Comparison of ENCODE assay signal across 16 cellular contexts in the genomic region with DNA sequence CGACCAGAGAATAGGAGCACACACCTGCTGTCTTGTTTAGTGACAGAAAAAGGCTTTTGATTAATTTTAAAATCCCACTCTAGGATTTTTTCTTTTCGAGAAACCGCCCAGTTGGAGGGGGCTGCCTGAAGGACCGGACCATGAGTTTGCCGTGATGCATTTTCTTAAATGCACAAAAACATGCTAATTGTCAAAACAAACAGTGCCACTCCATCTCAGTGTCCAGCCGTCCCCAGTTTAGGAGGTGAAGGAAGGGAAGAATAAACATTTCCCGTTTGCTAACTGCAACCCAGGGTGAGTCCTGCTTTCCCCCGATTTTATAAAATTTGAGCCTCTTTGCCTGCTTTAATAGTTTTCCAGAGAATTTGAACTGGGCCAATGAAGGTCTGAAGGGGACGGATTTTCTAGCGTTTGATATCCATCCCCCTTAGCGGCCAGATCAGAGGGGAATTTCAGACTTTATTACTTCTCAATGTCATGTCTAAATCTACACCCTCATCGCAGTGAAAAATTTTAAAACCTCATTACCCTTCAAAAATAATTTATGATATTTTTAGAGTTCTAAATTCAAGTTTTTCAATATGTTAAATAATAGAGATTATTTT. TPM values are rescaled to one million over a fixed set of nuclear protein-coding genes. Genes with fewer than 3 reads are reported as not detected.
DNase-seq lines count a peak whose midpoint lies in the region; ATAC-seq and TF ChIP-seq lines count a peak whose summit lies in the region.
"Had no signal": no experiment of that assay in that cellular context is flagged by ENCODE, and none has a peak within 500 bp of the region (broad histone marks: within the 10 kb centered on the region; RNA-seq: fewer than 3 reads in every experiment).

No MANE protein-coding gene starts in this region.

- H3K27ac ChIP-seq in OCI-LY7 (ENCODE audit: low read depth, low read length, poor library complexity, severe bottlenecking): no peak overlapping the region
- H3K27ac ChIP-seq in ectodermal cell (ENCODE audit: insufficient read depth, low read depth, low read length, poor library complexity, severe bottlenecking): no peak overlapping the region
- H3K27ac ChIP-seq: BLaER1, pancreas, transverse colon had no signal

- ATAC-seq in HG02840 (IDR thresholded peaks at IDR 0.05; ENCODE audit: low FRiP score, unreplicated experiment): no peak
- no peak for ATAC-seq in HG02938 (IDR thresholded peaks at IDR 0.05; ENCODE audit: unreplicated experiment)
- ATAC-seq: activated CD8-positive, alpha-beta T cell treated with anti-CD3 and anti-CD28 coated beads, Interleukin-2, amount 10 ng/mL, durations not matched to agents 7 days and 5 days; pancreas had no signal

- H4K20me1 ChIP-seq in OCI-LY7 (ENCODE audit: insufficient read depth, low read length): no peaks in the 10 kb centered on the region

- peak overlapping the region; percentile 89 to 98 (median 97) for H3K27ac Mint-ChIP-seq in nephron
- H3K27ac Mint-ChIP-seq: activated CD8-positive, alpha-beta T cell treated with anti-CD3 and anti-CD28 coated beads, Interleukin-2, amount 10 ng/mL, durations not matched to agents 7 days and 5 days had no signal

- H3K79me2 ChIP-seq in OCI-LY7 (ENCODE audit: insufficient read depth, low read depth, low read length): no peaks in the 10 kb centered on the region

- H2AFZ ChIP-seq in OCI-LY7 (ENCODE audit: low read length): no peak overlapping the region; the same call in 1 of the 2 replicates

- H3K9me3 ChIP-seq in OCI-LY7 (ENCODE audit: low read length) (no peaks in the 10 kb centered on the region), ectodermal cell (ENCODE audit: control insufficient read depth, low read length) (no peaks in the 10 kb centered on the region)
- H3K9me3 ChIP-seq: BLaER1, pancreas, transverse colon had no signal

- H3K27me3 Mint-ChIP-seq in nephron (ENCODE audit: low read depth): peaks cover 89% of the 10 kb centered on the region

- peaks cover 32% of the 10 kb centered on the region for H3K4me1 Mint-ChIP-seq in nephron

- no TSS peak for BruUV-seq in OCI-LY7 (replicated peaks; lab: Mats Ljungman, UMichigan)

- DNase-seq in AG10803 (ENCODE audit: low read depth): no peak
- peak; percentile 8 for DNase-seq in OCI-LY7 (ENCODE audit: low spot score)
- DNase-seq in iPS-NIHi11 (ENCODE audit: low spot score): no peak
- DNase-seq in head of caudate nucleus: no peak
- DNase-seq: activated CD8-positive, alpha-beta T cell treated with anti-CD3 and anti-CD28 coated beads, Interleukin-2, amount 10 ng/mL, durations not matched to agents 7 days and 5 days; activated effector memory CD4-positive, alpha-beta T cell treated with anti-CD3 and anti-CD28 coated beads, Interleukin-2, amount 50 U/mL, for 16 hours; MV-4-11; NCI-H2171; pancreas; transverse colon had no signal

- H3K27me3 ChIP-seq in ectodermal cell (ENCODE audit: control insufficient read depth, insufficient read depth, low read length, poor library complexity, severe bottlenecking): peaks cover 100% of the 10 kb centered on the region

- no peak for TF ChIP-seq CTCF in AG10803 (conservative IDR thresholded peaks at IDR 0.05; ENCODE audit: low read length)
- no peak for TF ChIP-seq CTCF in OCI-LY7 (conservative IDR thresholded peaks at IDR 0.05; ENCODE audit: low read length)
- no peak for TF ChIP-seq CTCF in nephron (IDR thresholded peaks at IDR 0.05; ENCODE audit: unreplicated experiment in 3 of 3)

- peak overlapping the region; percentile 87 to 90 (median 89) for H3K4me3 Mint-ChIP-seq in nephron
- H3K4me3 Mint-ChIP-seq: activated CD8-positive, alpha-beta T cell treated with anti-CD3 and anti-CD28 coated beads, Interleukin-2, amount 10 ng/mL, durations not matched to agents 7 days and 5 days had no signal

- POLR2A ChIA-PET in OCI-LY7 (lab: Charles Lee): no interaction called here

- peak overlapping the region; percentile 68 for H3K4me2 ChIP-seq in OCI-LY7 (ENCODE audit: low read length)

- WGBS in ectodermal cell, 2 experiments: 16% methylated on average over 10 to 12 of the region's 12 CpGs

- H3K36me3 ChIP-seq in OCI-LY7 (ENCODE audit: insufficient read depth, low read length): no peaks in the 10 kb centered on the region
- H3K36me3 ChIP-seq in ectodermal cell (ENCODE audit: control insufficient read depth, insufficient read depth, low read length): no peaks in the 10 kb centered on the region
- H3K36me3 ChIP-seq: BLaER1, pancreas, transverse colon had no signal

- no peaks in the 10 kb centered on the region for H3K9me2 ChIP-seq in OCI-LY7 (ENCODE audit: insufficient read depth, low read length)

- H3K4me1 ChIP-seq in OCI-LY7 (ENCODE audit: insufficient read depth, low read length, poor library complexity, severe bottlenecking): peaks cover 20% of the 10 kb centered on the region
- no peaks in the 10 kb centered on the region for H3K4me1 ChIP-seq in ectodermal cell (ENCODE audit: control insufficient read depth, insufficient read depth, low read length)
- H3K4me1 ChIP-seq: pancreas had no signal

- H3K36me3 Mint-ChIP-seq in nephron (ENCODE audit: low read depth): peaks cover 50% of the 10 kb centered on the region
- H3K36me3 Mint-ChIP-seq: brain had no signal

- peak overlapping the region; percentile 70 for H3K4me3 ChIP-seq in AG10803 (ENCODE audit: low read length)
- no peak overlapping the region for H3K4me3 ChIP-seq in OCI-LY7 (ENCODE audit: low read depth, low read length, poor library complexity, severe bottlenecking)
- H3K4me3 ChIP-seq in ectodermal cell (ENCODE audit: insufficient read depth, low read depth, low read length): peak overlapping the region; percentile 8
- H3K4me3 ChIP-seq: pancreas, transverse colon had no signal

- CTCF ChIA-PET in OCI-LY7 (lab: Charles Lee; ENCODE audit: unreplicated experiment): interaction anchor here (0.6 kb wide), 1 partner anchor 1543 kb away, joined by 3 read pairs; no protein-coding TSS in a partner anchor

- no peaks in the 10 kb centered on the region for H3K9me3 Mint-ChIP-seq in nephron
- H3K9me3 Mint-ChIP-seq: brain had no signal

- intact Hi-C loops in OCI-LY7 (cut with micrococcal nuclease; ENCODE audit: unreplicated experiment) (no loop called here), head of caudate nucleus (cut with DNase I) (no loop called here)

RNA-seq across cellular contexts. Expression of a gene that starts 3.3 kb away (rescaled TPM):
- total RNA-seq in OCI-LY7 (2014; rRNA removed; shearing (Covaris generic)): not detected in 2 replicates
- 0.15 TPM in 1 of 2 replicates, not detected in the other for total RNA-seq in OCI-LY7 (2022)
- polyA plus RNA-seq in ectodermal cell (2013, experiment 1 of 4): 5.3 TPM
- 6.9 TPM for polyA plus RNA-seq in ectodermal cell (2013, experiment 2 of 4)
- 4.0 TPM for polyA plus RNA-seq in ectodermal cell (2013, experiment 3 of 4)
- 3.2 TPM for polyA plus RNA-seq in ectodermal cell (2013, experiment 4 of 4)
- total RNA-seq: activated CD8-positive, alpha-beta T cell treated with anti-CD3 and anti-CD28 coated beads, Interleukin-2, amount 10 ng/mL, durations not matched to agents 7 days and 5 days had no signal

RNA-seq across cellular contexts. Expression of a gene that starts 8.4 kb away (rescaled TPM):
- 1.7 and 1.9 TPM in 2 replicates for total RNA-seq in OCI-LY7 (2014; rRNA removed; shearing (Covaris generic))
- 1.8 and 2.4 TPM in 2 replicates for total RNA-seq in OCI-LY7 (2022)
- 2.1 TPM for polyA plus RNA-seq in ectodermal cell (2013, experiment 1 of 4)
- 2.8 TPM for polyA plus RNA-seq in ectodermal cell (2013, experiment 2 of 4)
- 0.91 TPM for polyA plus RNA-seq in ectodermal cell (2013, experiment 3 of 4)
- polyA plus RNA-seq in ectodermal cell (2013, experiment 4 of 4): 1.2 TPM
- total RNA-seq: activated CD8-positive, alpha-beta T cell treated with anti-CD3 and anti-CD28 coated beads, Interleukin-2, amount 10 ng/mL, durations not matched to agents 7 days and 5 days had no signal

RNA-seq across cellular contexts. Expression of a gene that starts 14.9 kb away (rescaled TPM):
- total RNA-seq in OCI-LY7 (2014; rRNA removed; shearing (Covaris generic)): 12.2 and 15.0 TPM in 2 replicates
- 26.0 and 33.5 TPM in 2 replicates for total RNA-seq in OCI-LY7 (2022)
- polyA plus RNA-seq in ectodermal cell (2013, experiment 1 of 4): 32.3 TPM
- polyA plus RNA-seq in ectodermal cell (2013, experiment 2 of 4): 26.2 TPM
- polyA plus RNA-seq in ectodermal cell (2013, experiment 3 of 4): 20.6 TPM
- 23.4 TPM for polyA plus RNA-seq in ectodermal cell (2013, experiment 4 of 4)

RNA-seq across cellular contexts. Expression of a gene that starts 59.6 kb away (rescaled TPM):
- not detected in 2 replicates for total RNA-seq in OCI-LY7 (2014; rRNA removed; shearing (Covaris generic))
- total RNA-seq in OCI-LY7 (2022): not detected in 2 replicates
- 0.22 TPM for polyA plus RNA-seq in ectodermal cell (2013, experiment 1 of 4)
- polyA plus RNA-seq in ectodermal cell (2013, experiment 2 of 4): 0.14 TPM
- 0.27 TPM for polyA plus RNA-seq in ectodermal cell (2013, experiment 3 of 4)
- 0.12 TPM for polyA plus RNA-seq in ectodermal cell (2013, experiment 4 of 4)
- total RNA-seq: activated CD8-positive, alpha-beta T cell treated with anti-CD3 and anti-CD28 coated beads, Interleukin-2, amount 10 ng/mL, durations not matched to agents 7 days and 5 days had no signal
